In the genomic region with DNA sequence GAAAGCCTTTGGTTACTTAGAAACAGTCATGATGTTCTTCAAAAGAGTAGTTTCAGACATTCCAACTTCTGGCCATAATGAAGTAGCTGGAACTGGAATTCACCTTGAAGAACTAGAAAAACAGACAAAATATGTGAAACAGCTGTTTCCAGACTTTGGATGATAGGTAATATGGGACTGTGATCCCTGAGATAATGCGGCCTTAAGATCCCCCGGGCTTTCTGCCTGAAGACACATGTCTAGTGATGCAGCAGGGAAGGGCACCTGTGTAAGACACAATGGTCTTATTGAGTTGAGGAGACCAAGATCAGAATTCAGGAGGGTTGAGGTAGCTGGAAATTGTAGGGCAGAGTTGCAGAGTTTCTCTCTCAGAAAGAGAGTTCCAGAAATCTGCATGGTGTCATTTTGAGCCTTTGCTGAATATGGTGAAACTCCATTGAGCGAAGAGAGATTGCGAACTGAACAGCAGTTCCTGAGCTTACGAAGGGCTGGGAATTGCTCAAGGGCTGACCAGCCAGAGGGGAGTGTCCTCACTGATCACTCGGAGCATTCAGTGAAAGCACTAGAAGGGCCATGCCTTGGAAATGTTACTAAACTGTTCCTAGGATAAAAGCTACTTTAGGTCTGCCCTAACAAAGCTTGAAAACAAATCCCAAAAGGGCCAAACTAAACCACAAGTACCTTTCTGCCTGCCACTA, we compare ENCODE assay signal across 1 cellular context.
A peak's percentile ranks its signal among the peaks of the same experiment; 100 is the strongest.
TF ChIP-seq lines count a peak whose summit lies in the region.

No MANE protein-coding gene starts in this region.

TF ChIP-seq in HepG2, 621 proteins besides CTCF, POLR2A, EP300 and RAD21:
- TF ChIP-seq CEBPB (IDR thresholded peaks at IDR 0.05; ENCODE audit: borderline replicate concordance, low read depth, low read length) (peak; percentile 31; the same call in 1 of the 2 replicates), ZSCAN25 (CRISPR knock-in tag; IDR thresholded peaks at IDR 0.05) (no peak)
TF ChIP-seq in HepG2: peak in this region for 1.
